In genomic region chr2:72825271-72826155, GRCh38 we compare ENCODE assay signal across 1 cellular context.
A peak's percentile ranks its signal among the peaks of the same experiment; 100 is the strongest.
TF ChIP-seq lines count a peak whose summit lies in the region.

Gene EXOC6B (minus strand): TSS chr2:72826033.

TF ChIP-seq in HepG2, 621 proteins besides CTCF, POLR2A, EP300 and RAD21 (continued from another document and continues in another):
- TF ChIP-seq HNF4G (IDR thresholded peaks at IDR 0.05; ENCODE audit: borderline replicate concordance, low read depth, low read length) (no peak), HNF4G (CRISPR knock-in tag; IDR thresholded peaks at IDR 0.05; ENCODE audit: borderline replicate concordance, low read depth) (peak; percentile 82), ZNF12 (CRISPR knock-in tag; IDR thresholded peaks at IDR 0.05) (peak; percentile 77; the same call in 1 of the 2 replicates), ZHX2 (IDR thresholded peaks at IDR 0.05; ENCODE audit: low read depth) (no peak; the same call in 1 of the 2 replicates), ZHX2 (CRISPR knock-in tag; IDR thresholded peaks at IDR 0.05; ENCODE audit: borderline replicate concordance) (no peak), ZNF234 (CRISPR knock-in tag; conservative IDR thresholded peaks at IDR 0.05) (no peak), ZNF557 (CRISPR knock-in tag; IDR thresholded peaks at IDR 0.05) (no peak), ZNF777 (CRISPR knock-in tag; IDR thresholded peaks at IDR 0.05) (peak; percentile 99), PHB2 (IDR thresholded peaks at IDR 0.05; ENCODE audit: partially characterized antibody) (no peak), ZNF337 (CRISPR knock-in tag; IDR thresholded peaks at IDR 0.05; ENCODE audit: borderline replicate concordance, low read depth) (0 out of 2 replicates have a peak, but pooled peaks have one; percentile 29), SNAPC2 (CRISPR knock-in tag; IDR thresholded peaks at IDR 0.05) (no peak), ZNF761 (CRISPR knock-in tag; conservative IDR thresholded peaks at IDR 0.05) (no peak; the same call in 1 of the 2 replicates), MBD4 (IDR thresholded peaks at IDR 0.05; ENCODE audit: borderline replicate concordance, low read length) (no peak), ZNF749 (CRISPR knock-in tag; IDR thresholded peaks at IDR 0.05; ENCODE audit: borderline replicate concordance) (peak; percentile 88; the same call in 1 of the 2 replicates), ZNF367 (CRISPR knock-in tag; IDR thresholded peaks at IDR 0.05; ENCODE audit: borderline replicate concordance) (no peak), UBTF (CRISPR knock-in tag; IDR thresholded peaks at IDR 0.05) (peak; percentile 99), ZNF354B (CRISPR knock-in tag; IDR thresholded peaks at IDR 0.05) (no peak), POLR2G (IDR thresholded peaks at IDR 0.05; ENCODE audit: low read depth, low read length) (peak; percentile 89), ZGPAT (CRISPR knock-in tag; IDR thresholded peaks at IDR 0.05) (peak; percentile 83), MIER3 (CRISPR knock-in tag; IDR thresholded peaks at IDR 0.05; ENCODE audit: borderline replicate concordance) (peak; percentile 31; the same call in 1 of the 2 replicates), ZNF607 (CRISPR knock-in tag; IDR thresholded peaks at IDR 0.05; ENCODE audit: borderline replicate concordance) (no peak), BHLHE40 (IDR thresholded peaks at IDR 0.05; ENCODE audit: low read length) (0 out of 2 replicates have a peak, but pooled peaks have one; percentile 18), GMEB1 (CRISPR knock-in tag; IDR thresholded peaks at IDR 0.05; ENCODE audit: borderline replicate concordance) (peak; percentile 100), ZNF792 (CRISPR knock-in tag; IDR thresholded peaks at IDR 0.05) (peak; percentile 31; the same call in 1 of the 2 replicates), MAF1 (CRISPR knock-in tag; IDR thresholded peaks at IDR 0.05; ENCODE audit: borderline replicate concordance) (no peak), ZFP36L2 (CRISPR knock-in tag; IDR thresholded peaks at IDR 0.05) (peak; percentile 1; the same call in 1 of the 2 replicates), ZNF839 (CRISPR knock-in tag; IDR thresholded peaks at IDR 0.05; ENCODE audit: borderline replicate concordance) (0 out of 2 replicates have a peak, but pooled peaks have one; percentile 51), SRSF4 (IDR thresholded peaks at IDR 0.05; ENCODE audit: low read depth, low read length, poor library complexity, severe bottlenecking) (no peak), ZNF530 (CRISPR knock-in tag; IDR thresholded peaks at IDR 0.05; ENCODE audit: low read depth) (0 out of 2 replicates have a peak, but pooled peaks have one; percentile 76), ZNF326 (CRISPR knock-in tag; IDR thresholded peaks at IDR 0.05; ENCODE audit: borderline replicate concordance) (no peak), TARDBP (CRISPR knock-in tag; IDR thresholded peaks at IDR 0.05) (peak; percentile 78; the same call in 1 of the 2 replicates), RAD51 (IDR thresholded peaks at IDR 0.05; ENCODE audit: borderline replicate concordance) (no peak), PRMT3 (CRISPR knock-in tag; IDR thresholded peaks at IDR 0.05; ENCODE audit: borderline replicate concordance, low read depth) (no peak), ZNF619 (CRISPR knock-in tag; IDR thresholded peaks at IDR 0.05) (peak; percentile 97; the same call in 1 of the 2 replicates), TOE1 (CRISPR knock-in tag; IDR thresholded peaks at IDR 0.05) (peak; percentile 74; the same call in 1 of the 2 replicates), PREB (CRISPR knock-in tag; IDR thresholded peaks at IDR 0.05) (no peak), CAMTA2 (CRISPR knock-in tag; IDR thresholded peaks at IDR 0.05; ENCODE audit: borderline replicate concordance) (peak; percentile 69), DZIP1 (CRISPR knock-in tag; IDR thresholded peaks at IDR 0.05) (no peak), GATAD1 (CRISPR knock-in tag; IDR thresholded peaks at IDR 0.05) (peak; percentile 72; the same call in 1 of the 2 replicates), TFAP4 (IDR thresholded peaks at IDR 0.05; ENCODE audit: borderline replicate concordance, low read depth) (peak; percentile 48; the same call in 1 of the 2 replicates), ZBTB39 (CRISPR knock-in tag; IDR thresholded peaks at IDR 0.05) (peak; percentile 96), TBX3 (IDR thresholded peaks at IDR 0.05; ENCODE audit: borderline replicate concordance) (no peak)
